In genomic region chr5:101783241-101784095, GRCh38 we compare ENCODE assay signal across 12 cellular contexts.
DNase-seq lines count a peak whose midpoint lies in the region; ATAC-seq, FAIRE-seq and TF ChIP-seq lines count a peak whose summit lies in the region.
"Had no signal": no experiment of that assay in that cellular context is flagged by ENCODE, and none has a peak within 500 bp of the region (broad histone marks: within the 10 kb centered on the region; RNA-seq: fewer than 3 reads in every experiment).

No MANE protein-coding gene starts in this region.

- H3K79me2 ChIP-seq in GM23248 (ENCODE audit: insufficient read depth) = no peaks in the 10 kb centered on the region
- no peaks in the 10 kb centered on the region for H3K79me2 ChIP-seq in hepatocyte

- POLR2A ChIA-PET in WTC11 (lab: Charles Lee) = no interaction called here

- H4K20me1 ChIP-seq in GM23248 (ENCODE audit: insufficient read depth) (no peaks in the 10 kb centered on the region), hepatocyte (ENCODE audit: insufficient read depth, poor library complexity, severe bottlenecking) (no peaks in the 10 kb centered on the region)

- H3K4me1 ChIP-seq in GM23248 (ENCODE audit: insufficient read depth) = no peaks in the 10 kb centered on the region
- H3K4me1 ChIP-seq in hepatocyte (ENCODE audit: insufficient read depth) = no peaks in the 10 kb centered on the region

- H3K27ac ChIP-seq in GM23248 (no peak overlapping the region), hepatocyte (no peak overlapping the region)

- H3K9me2 ChIP-seq in GM23248 (ENCODE audit: insufficient read depth) (no peaks in the 10 kb centered on the region), hepatocyte (replicated peaks; ENCODE audit: insufficient read depth) (no peaks in the 10 kb centered on the region)

- H2AFZ ChIP-seq in GM23248 (no peak overlapping the region; the same call in 1 of the 2 replicates), hepatocyte (no peak overlapping the region)

- H3K27ac Mint-ChIP-seq in WTC11 = no peak overlapping the region
- H3K27ac Mint-ChIP-seq: mesothelial cell of epicardium had no signal

- FAIRE-seq in frontal cortex (lab: Jason Lieb, UNC) = no peak
- FAIRE-seq: GM12891 had no signal

- intact Hi-C loops in sciatic nerve (cut with DNase I) = no loop called here

- no peak overlapping the region for H3K9ac ChIP-seq in GM23248

- peaks cover 11% of the 10 kb centered on the region for H3K4me1 Mint-ChIP-seq in WTC11
- H3K4me1 Mint-ChIP-seq: mesothelial cell of epicardium had no signal

- H3K9me3 ChIP-seq in GM23248 (ENCODE audit: low read depth) (no peaks in the 10 kb centered on the region), hepatocyte (ENCODE audit: low read depth) (no peaks in the 10 kb centered on the region)

- no peaks in the 10 kb centered on the region for H3F3A ChIP-seq in GM23248 (ENCODE audit: insufficient read depth)

- H3K4me3 ChIP-seq in GM23248 (peak overlapping the region; percentile 40), hepatocyte (no peak overlapping the region)

- WGBS in GM23248 (ENCODE audit: low coverage in 1 of 2, low lambda C conversion rate in 2 of 2, missing lambda C conversion rate in 2 of 2), 2 experiments = 27% methylated on average over 31 of the region's 31 CpGs
- 78% methylated on average over 31 of the region's 31 CpGs for WGBS in hepatocyte (ENCODE audit: low lambda C conversion rate, missing lambda C conversion rate)

- H3K9me3 Mint-ChIP-seq in WTC11 = peaks cover 4% of the 10 kb centered on the region

- TF ChIP-seq CTCF in WTC11 (IDR thresholded peaks at IDR 0.05) (no peak), hepatocyte (IDR thresholded peaks at IDR 0.05; ENCODE audit: poor library complexity) (no peak)

- no peaks in the 10 kb centered on the region for H3K27me3 ChIP-seq in GM23248 (replicated peaks; ENCODE audit: insufficient read depth)
- no peaks in the 10 kb centered on the region for H3K27me3 ChIP-seq in hepatocyte

- no peaks in the 10 kb centered on the region for H3K36me3 Mint-ChIP-seq in WTC11
- H3K36me3 Mint-ChIP-seq: mesothelial cell of epicardium had no signal

- DNase-seq in GM23248 = no peak
- peak; percentile 12 for DNase-seq in WTC11 (ENCODE audit: low spot score)
- DNase-seq in hepatocyte (ENCODE audit: low spot score) = no peak
- DNase-seq in sciatic nerve (ENCODE audit: low spot score) = no peak
- DNase-seq in T1000 (lab: John Stamatoyannopoulos, UW) = no peak
- DNase-seq in frontal cortex (ENCODE audit: low spot score in 2 of 2) = no peak
- DNase-seq in NCI-H1105 treated with DMSO at 0.1 percent for 48 hours (lab: John Stamatoyannopoulos, UW) = no peak
- no peak for DNase-seq in NOMO-1 treated with dmso at 0.1 percent for 144 hours (lab: John Stamatoyannopoulos, UW; ENCODE audit: unreplicated experiment)
- DNase-seq: caudate nucleus, NCI-H187 treated with DMSO at 0.1 percent for 48 hours had no signal

- ATAC-seq in WTC11 (peak; percentile 80), sciatic nerve (peak; percentile 57)

- CTCF ChIA-PET in WTC11 (lab: Charles Lee) = interaction anchor here (1.9 kb wide), 1 partner anchor 195 kb away, joined by 5 read pairs; no protein-coding TSS in a partner anchor

- no peak overlapping the region for H3K4me2 ChIP-seq in GM23248 (ENCODE audit: unreplicated experiment)
- peak overlapping the region; percentile 57 for H3K4me2 ChIP-seq in hepatocyte

- peaks cover 58% of the 10 kb centered on the region for H3K27me3 Mint-ChIP-seq in WTC11 (ENCODE audit: low read depth)

- in situ Hi-C loops in GM23248 (cut with MboI) = no loop called here

- H3K36me3 ChIP-seq in GM23248 (ENCODE audit: low read depth) = no peaks in the 10 kb centered on the region
- H3K36me3 ChIP-seq in hepatocyte (replicated peaks; ENCODE audit: insufficient read depth, low read depth) = no peaks in the 10 kb centered on the region

- peak overlapping the region; percentile 36 for H3K4me3 Mint-ChIP-seq in WTC11
- H3K4me3 Mint-ChIP-seq: mesothelial cell of epicardium had no signal

TF ChIP-seq in WTC11, 78 proteins besides CTCF, POLR2A, EP300 and RAD21:
- TF ChIP-seq ZNF416 (CRISPR knock-in tag; IDR thresholded peaks at IDR 0.05) (no peak), STAT6 (CRISPR knock-in tag; conservative IDR thresholded peaks at IDR 0.05; ENCODE audit: low read depth) (no peak), FOXP1 (CRISPR knock-in tag; IDR thresholded peaks at IDR 0.05; ENCODE audit: borderline replicate concordance) (no peak), JAZF1 (CRISPR knock-in tag; IDR thresholded peaks at IDR 0.05) (no peak), RELA (CRISPR knock-in tag; IDR thresholded peaks at IDR 0.05; ENCODE audit: borderline replicate concordance) (no peak), TCF7 (CRISPR knock-in tag; IDR thresholded peaks at IDR 0.05; ENCODE audit: low read depth) (no peak), FOXK1 (CRISPR knock-in tag; IDR thresholded peaks at IDR 0.05) (no peak), RORB (CRISPR knock-in tag; IDR thresholded peaks at IDR 0.05) (no peak), SMAD3 (CRISPR knock-in tag; IDR thresholded peaks at IDR 0.05; ENCODE audit: borderline replicate concordance) (no peak), CREB1 (CRISPR knock-in tag; IDR thresholded peaks at IDR 0.05) (no peak), ZNF671 (CRISPR knock-in tag; IDR thresholded peaks at IDR 0.05) (no peak), E2F4 (CRISPR knock-in tag; IDR thresholded peaks at IDR 0.05; ENCODE audit: borderline replicate concordance, low read depth) (no peak), ZNF423 (CRISPR knock-in tag; IDR thresholded peaks at IDR 0.05) (no peak)
